Comparison of ENCODE assay signal across 8 cellular contexts in genomic region chr9:120985759-120986353, GRCh38. TPM values are rescaled to one million over a fixed set of nuclear protein-coding genes. Genes with fewer than 3 reads are reported as not detected.
A peak's percentile ranks its signal among the peaks of the same experiment; 100 is the strongest.
DNase-seq lines count a peak whose midpoint lies in the region; ATAC-seq, FAIRE-seq and TF ChIP-seq lines count a peak whose summit lies in the region.

No MANE protein-coding gene starts in this region.

- no peak for TF ChIP-seq POLR2A in adrenal gland (IDR thresholded peaks at IDR 0.05)

- H3K9ac ChIP-seq in kidney (ENCODE audit: low read length in 2 of 2) = no peak overlapping the region

- no peak for ATAC-seq in HG03025 (IDR thresholded peaks at IDR 0.05; ENCODE audit: low FRiP score, unreplicated experiment)

- WGBS in adrenal gland, 4 donors = 3 to 9% (median 6%) methylated on average over 2 of the region's 2 CpGs

- H3K27ac ChIP-seq in adrenal gland (no peak overlapping the region), kidney (ENCODE audit: low read depth in 2 of 2, low read length in 2 of 2) (no peak overlapping the region)

- no peaks in the 10 kb centered on the region for H3K36me3 ChIP-seq in adrenal gland (replicated peaks in 1 of 2)
- no peaks in the 10 kb centered on the region for H3K36me3 ChIP-seq in kidney (ENCODE audit: control insufficient read depth in 1 of 2, insufficient read depth in 2 of 2, low read length in 2 of 2)

- intact Hi-C loops in adrenal gland (cut with DNase I) (loop anchor here (5.0 kb wide), 3 partner anchors 44 to 76 kb away; no protein-coding TSS in a partner anchor), kidney (cut with DNase I) (no loop called here)

- no peak overlapping the region for H3K4me3 ChIP-seq in adrenal gland
- no peak overlapping the region for H3K4me3 ChIP-seq in kidney (ENCODE audit: low read length in 2 of 2)

- no peaks in the 10 kb centered on the region for H3K9me3 ChIP-seq in adrenal gland (replicated peaks in 1 of 3)
- H3K9me3 ChIP-seq in kidney (ENCODE audit: control insufficient read depth in 1 of 2, low read length in 2 of 2) = no peaks in the 10 kb centered on the region

- peak; percentile 59 for DNase-seq in SIG-M5 treated with dmso at 0.1 percent for 504 hours (lab: John Stamatoyannopoulos, UW; ENCODE audit: unreplicated experiment)
- DNase-seq in SIG-M5 (lab: John Stamatoyannopoulos, UW) = no peak
- DNase-seq in NCI-H1694 treated with DMSO at 0.1 percent for 48 hours (lab: John Stamatoyannopoulos, UW) = peak; percentile 12
- peak in 4 of 7 donors; percentile 18 to 37 (median 26) for DNase-seq in adrenal gland
- no peak for DNase-seq in kidney
- no peak for DNase-seq in T-helper 1 cell
- DNase-seq in nucleus accumbens (lab: John Stamatoyannopoulos, UW) = no peak

- TF ChIP-seq CTCF in adrenal gland (IDR thresholded peaks at IDR 0.05) (peak; percentile 37 to 77 (median 64)), kidney (IDR thresholded peaks at IDR 0.05; ENCODE audit: borderline replicate concordance, extremely low read depth, insufficient read depth) (peak; percentile 59)

- H3K27me3 ChIP-seq in adrenal gland = no peaks in the 10 kb centered on the region

- H3K4me1 ChIP-seq in adrenal gland (replicated peaks in 1 of 2) (peaks cover 8 to 22% of the 10 kb centered on the region in 2 donors), kidney (ENCODE audit: control insufficient read depth in 1 of 2, insufficient read depth in 1 of 2, low read depth in 1 of 2, low read length in 2 of 2) (peaks cover 0 to 2% of the 10 kb centered on the region in 2 donors)

- FAIRE-seq in kidney (lab: Jason Lieb, UNC) = no peak

RNA-seq across cellular contexts. Expression of gene TRAF1, which starts 59.3 kb away (rescaled TPM):
- 10 to 100 TPM in 2 of 8 donors, 1 to 10 TPM in 6; 1.6 to 11.7 (median 6.1) TPM for total RNA-seq in adrenal gland
- 10 to 100 TPM in 2 of 3 donors, 1 to 10 TPM in 1; 2.4 to 42.7 (median 30.3) TPM for polyA plus RNA-seq in adrenal gland
- total RNA-seq in kidney = 10.9 TPM
- 3.1 TPM for polyA plus RNA-seq in kidney (ENCODE audit: insufficient read depth, low read depth, low replicate concordance)

Comparison
In these comparisons a context has a peak if more than half of its experiments do, and no peak if none do; other contexts are left out.
1. DNase-seq: peak in SIG-M5 treated with dmso at 0.1 percent for 504 hours (single experiment), NCI-H1694 treated with DMSO at 0.1 percent for 48 hours (single experiment) and adrenal gland (4 of 7); none in SIG-M5 (single experiment), kidney (single experiment), T-helper 1 cell (0 of 5) and nucleus accumbens (0 of 56).